Comparison of ENCODE assay signal across 26 cellular contexts in genomic region chr11:41842673-41843072, GRCh38.
"Had no signal": no experiment of that assay in that cellular context is flagged by ENCODE, and none has a peak within 500 bp of the region (broad histone marks: within the 10 kb centered on the region; RNA-seq: fewer than 3 reads in every experiment).

No MANE protein-coding gene starts in this region.

- H3K27ac ChIP-seq: colonic mucosa, epithelial cell of prostate, esophagus squamous epithelium, gastrocnemius medialis, heart right ventricle, left ventricle myocardium inferior, lower lobe of right lung had no signal

- H3K4me1 ChIP-seq: colonic mucosa, esophagus squamous epithelium, gastrocnemius medialis, heart right ventricle, left ventricle myocardium inferior, lower lobe of right lung had no signal

- H3K36me3 Mint-ChIP-seq: mesothelial cell of epicardium, naive B cell had no signal

- H3K9me3 ChIP-seq: colonic mucosa, gastrocnemius medialis had no signal

- H3K4me3 Mint-ChIP-seq: dendritic cell treated with granulocyte-macrophage colony-stimulating factor and Interleukin-4, amounts not matched to agents 40 ng/mL and 50 ng/mL, for 4 days; effector memory CD8-positive, alpha-beta T cell; endodermal cell; mesothelial cell of epicardium; naive B cell had no signal

- H3K27ac Mint-ChIP-seq: dendritic cell treated with granulocyte-macrophage colony-stimulating factor and Interleukin-4, amounts not matched to agents 40 ng/mL and 50 ng/mL, for 4 days; effector memory CD8-positive, alpha-beta T cell; endodermal cell; mesothelial cell of epicardium had no signal

- H3K27me3 Mint-ChIP-seq: dendritic cell treated with granulocyte-macrophage colony-stimulating factor and Interleukin-4, amounts not matched to agents 40 ng/mL and 50 ng/mL, for 4 days; effector memory CD8-positive, alpha-beta T cell; naive B cell had no signal

- H3K4me3 ChIP-seq: colonic mucosa, esophagus squamous epithelium, gastrocnemius medialis, heart right ventricle, left ventricle myocardium inferior, lower lobe of right lung, mucosa of descending colon had no signal

- DNase-seq: colonic mucosa; cortex of kidney; effector CD8-positive, alpha-beta T cell; effector memory CD8-positive, alpha-beta T cell; endodermal cell; erythroblast; esophagus squamous epithelium; foreskin fibroblast; foreskin melanocyte; gastrocnemius medialis; glutamatergic neuron; head of caudate nucleus; heart right ventricle; hippocampal formation; kidney glomerular epithelial cell; left colon; left ventricle myocardium inferior; lower lobe of right lung; mesenchymal stem cell; mucosa of descending colon; naive B cell had no signal

- H3K36me3 ChIP-seq: colonic mucosa, esophagus squamous epithelium, gastrocnemius medialis, heart right ventricle, left ventricle myocardium inferior, lower lobe of right lung had no signal

- H3K27me3 ChIP-seq: colonic mucosa, esophagus squamous epithelium, gastrocnemius medialis, heart right ventricle had no signal

- H3K4me1 Mint-ChIP-seq: endodermal cell, mesothelial cell of epicardium, naive B cell had no signal

- ATAC-seq: effector memory CD8-positive, alpha-beta T cell; esophagus mucosa; gastrocnemius medialis; heart right ventricle; left colon; left lobe of liver; lower lobe of right lung; mucosa of descending colon had no signal
